Comparison of ENCODE assay signal across 8 cellular contexts in the genomic region with DNA sequence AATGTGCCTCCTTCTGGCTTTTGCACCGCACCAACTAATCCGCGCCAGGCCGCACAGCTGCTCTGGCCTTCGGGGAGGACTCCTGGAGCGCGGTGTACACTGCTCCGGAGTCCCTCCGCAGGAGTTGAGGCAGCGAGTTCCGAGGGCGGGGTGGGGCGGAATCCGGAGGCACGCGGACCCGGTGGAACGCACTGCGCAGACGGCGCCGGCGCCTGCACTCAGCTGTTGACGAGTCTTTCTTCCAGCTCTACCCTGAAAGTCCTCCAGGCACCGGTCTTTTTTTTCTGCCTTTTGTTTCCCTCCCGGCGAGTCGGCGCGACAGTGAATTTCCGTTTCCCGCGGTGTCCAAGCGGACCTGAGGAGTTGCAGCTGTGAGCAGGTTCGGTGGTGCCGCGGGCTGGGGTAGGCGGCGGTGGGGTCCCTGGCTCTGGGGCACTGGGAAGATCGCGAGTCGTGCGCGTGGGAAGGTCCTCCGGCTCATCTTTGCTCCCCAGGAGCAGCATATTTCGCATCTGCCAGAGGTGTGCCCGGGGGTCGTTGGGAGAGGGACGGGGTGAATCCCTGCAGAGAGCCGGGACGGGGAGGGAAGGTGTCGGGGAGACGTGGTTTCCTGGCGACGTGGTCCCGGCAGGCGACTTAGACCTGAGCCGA. TPM values are rescaled to one million over a fixed set of nuclear protein-coding genes. Genes with fewer than 3 reads are reported as not detected.
A peak's percentile ranks its signal among the peaks of the same experiment; 100 is the strongest.
DNase-seq lines count a peak whose midpoint lies in the region; ATAC-seq lines count a peak whose summit lies in the region.

No MANE protein-coding gene starts in this region.

- no peak overlapping the region for H3K27ac ChIP-seq in ectodermal cell (ENCODE audit: insufficient read depth, low read depth, low read length, poor library complexity, severe bottlenecking)

- no peaks in the 10 kb centered on the region for H3K4me1 ChIP-seq in ectodermal cell (ENCODE audit: control insufficient read depth, insufficient read depth, low read length)

- no peaks in the 10 kb centered on the region for H3K36me3 ChIP-seq in ectodermal cell (ENCODE audit: control insufficient read depth, insufficient read depth, low read length)

- H3K27me3 ChIP-seq in ectodermal cell (ENCODE audit: control insufficient read depth, insufficient read depth, low read length, poor library complexity, severe bottlenecking) = peaks cover 33% of the 10 kb centered on the region

- peak; percentile 61 for DNase-seq in A172 (ENCODE audit: low spot score)
- peak; percentile 24 for DNase-seq in NCI-H2029 treated with DMSO at 0.1 percent for 48 hours (lab: John Stamatoyannopoulos, UW)
- DNase-seq in activated CD4-positive, alpha-beta T cell treated with anti-CD3 and anti-CD28 coated beads, Interleukin-2, amount 50 U/mL, for 48 hours = peak; percentile 55 to 65
- peak; percentile 57 to 81 for DNase-seq in lung microvascular endothelial cell (ENCODE audit: low read depth in 2 of 2)
- DNase-seq in stimulated activated CD4-positive, alpha-beta T cell treated with anti-CD3 and anti-CD28 coated beads, TNF-alpha, amount 100 ng/mL, for 24 hours (ENCODE audit: low read depth in 3 of 3) = peak in 2 of 3 experiments; percentile 40 to 53

- peak; percentile 77 for ATAC-seq in GM19395 (IDR thresholded peaks at IDR 0.05; ENCODE audit: unreplicated experiment)
- ATAC-seq in HG03025 (IDR thresholded peaks at IDR 0.05; ENCODE audit: low FRiP score, unreplicated experiment) = no peak

- H3K9me3 ChIP-seq in ectodermal cell (ENCODE audit: control insufficient read depth, low read length) = no peaks in the 10 kb centered on the region

- 0 to 1% methylated on average over 58 of the region's 58 CpGs for WGBS in ectodermal cell, 2 experiments

- peak overlapping the region; percentile 65 for H3K4me3 ChIP-seq in ectodermal cell (ENCODE audit: insufficient read depth, low read depth, low read length)

RNA-seq across cellular contexts. Expression of a gene that starts 44.1 kb away (rescaled TPM):
- 0.12 TPM in 1 of 2 replicates, not detected in the other for total RNA-seq in A172 (2014; rRNA removed; shearing (Covaris generic))
- 1.3 TPM for polyA plus RNA-seq in ectodermal cell (2013, experiment 1 of 4)
- 2.2 TPM for polyA plus RNA-seq in ectodermal cell (2013, experiment 2 of 4)
- polyA plus RNA-seq in ectodermal cell (2013, experiment 3 of 4) = 0.48 TPM
- 0.61 TPM for polyA plus RNA-seq in ectodermal cell (2013, experiment 4 of 4)
- not detected in 2 replicates for total RNA-seq in lung microvascular endothelial cell
